ENCODE assay signal across 1 cellular context in the genomic region with DNA sequence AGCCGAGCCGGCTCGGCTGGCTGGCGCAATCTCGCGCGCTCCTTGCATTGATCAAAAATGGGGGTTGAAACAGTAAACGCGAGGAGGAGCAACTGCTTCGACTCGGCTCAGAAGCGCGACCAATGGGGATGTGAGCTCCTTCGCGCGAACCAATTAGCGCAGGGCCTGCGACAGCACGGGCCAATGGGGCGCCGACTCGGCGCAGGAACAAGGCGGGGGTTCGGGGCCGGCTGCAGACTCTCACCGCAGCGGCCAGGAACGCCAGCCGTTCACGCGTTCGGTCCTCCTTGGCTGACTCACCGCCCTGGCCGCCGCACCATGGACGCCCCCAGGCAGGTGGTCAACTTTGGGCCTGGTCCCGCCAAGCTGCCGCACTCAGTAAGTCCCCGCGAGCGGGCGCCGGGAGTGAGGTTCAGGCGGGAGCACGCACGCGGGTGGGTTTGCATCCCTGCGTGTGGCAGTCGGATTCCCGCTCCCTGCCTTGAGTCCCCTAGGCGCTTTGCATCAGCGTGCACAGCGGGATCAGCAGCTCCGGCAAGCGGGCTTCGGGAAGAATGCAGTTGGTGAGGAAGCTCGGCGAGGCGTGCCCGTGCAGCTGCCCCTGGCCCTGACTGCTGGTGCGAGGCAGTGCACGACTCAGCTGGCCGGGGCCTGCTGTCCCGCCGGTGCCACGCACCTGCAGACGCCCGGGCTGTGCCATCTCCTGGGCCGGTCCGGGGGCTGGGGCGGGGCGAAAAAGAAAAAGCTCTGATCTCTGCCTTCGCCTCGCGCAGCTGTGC.
TF ChIP-seq lines count a peak whose summit lies in the region.

A gene (plus strand): TSS at position 233 of the 779 bp plus-strand sequence. CDS start 86 bp downstream, at position 319.

TF ChIP-seq in HepG2, 621 proteins besides CTCF, POLR2A, EP300 and RAD21 (continued from another document and continues in another):
- TF ChIP-seq SIX1 (CRISPR knock-in tag; IDR thresholded peaks at IDR 0.05; ENCODE audit: borderline replicate concordance) = no peak
- TF ChIP-seq KLF12 (CRISPR knock-in tag; IDR thresholded peaks at IDR 0.05; ENCODE audit: borderline replicate concordance) = peak; percentile 83; the same call in 1 of the 2 replicates
- TF ChIP-seq ZNF224 (CRISPR knock-in tag; IDR thresholded peaks at IDR 0.05) = peak; percentile 94; the same call in 1 of the 2 replicates
- no peak for TF ChIP-seq CCDC6 (CRISPR knock-in tag; IDR thresholded peaks at IDR 0.05)
- TF ChIP-seq, protein P1, sequence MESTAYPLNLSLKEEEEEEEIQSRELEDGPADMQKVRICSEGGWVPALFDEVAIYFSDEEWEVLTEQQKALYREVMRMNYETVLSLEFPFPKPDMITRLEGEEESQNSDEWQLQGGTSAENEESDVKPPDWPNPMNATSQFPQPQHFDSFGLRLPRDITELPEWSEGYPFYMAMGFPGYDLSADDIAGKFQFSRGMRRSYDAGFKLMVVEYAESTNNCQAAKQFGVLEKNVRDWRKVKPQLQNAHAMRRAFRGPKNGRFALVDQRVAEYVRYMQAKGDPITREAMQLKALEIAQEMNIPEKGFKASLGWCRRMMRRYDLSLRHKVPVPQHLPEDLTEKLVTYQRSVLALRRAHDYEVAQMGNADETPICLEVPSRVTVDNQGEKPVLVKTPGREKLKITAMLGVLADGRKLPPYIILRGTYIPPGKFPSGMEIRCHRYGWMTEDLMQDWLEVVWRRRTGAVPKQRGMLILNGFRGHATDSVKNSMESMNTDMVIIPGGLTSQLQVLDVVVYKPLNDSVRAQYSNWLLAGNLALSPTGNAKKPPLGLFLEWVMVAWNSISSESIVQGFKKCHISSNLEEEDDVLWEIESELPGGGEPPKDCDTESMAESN (CRISPR knock-in tag; conservative IDR thresholded peaks at IDR 0.05) = no peak; the same call in none of the 2 replicates
- TF ChIP-seq GLI4 (CRISPR knock-in tag; IDR thresholded peaks at IDR 0.05; ENCODE audit: borderline replicate concordance) = no peak
- TF ChIP-seq MAFG (CRISPR knock-in tag; IDR thresholded peaks at IDR 0.05) = no peak
- TF ChIP-seq ZNF773 (CRISPR knock-in tag; IDR thresholded peaks at IDR 0.05; ENCODE audit: borderline replicate concordance) = no peak; the same call in 1 of the 2 replicates
- no peak for TF ChIP-seq PHB2 (IDR thresholded peaks at IDR 0.05; ENCODE audit: partially characterized antibody)
- no peak for TF ChIP-seq LCORL (IDR thresholded peaks at IDR 0.05)
- peak; percentile 53; the same call in 1 of the 2 replicates for TF ChIP-seq LCORL (CRISPR knock-in tag; IDR thresholded peaks at IDR 0.05)
- peak; percentile 32; the same call in 1 of the 2 replicates for TF ChIP-seq ZBTB1 (CRISPR knock-in tag; IDR thresholded peaks at IDR 0.05; ENCODE audit: borderline replicate concordance)
- TF ChIP-seq HIVEP1 (CRISPR knock-in tag; IDR thresholded peaks at IDR 0.05) = 0 out of 2 replicates have a peak, but pooled peaks have one; percentile 13
- TF ChIP-seq ZNF256 (CRISPR knock-in tag; conservative IDR thresholded peaks at IDR 0.05) = no peak; the same call in 1 of the 2 replicates
- no peak for TF ChIP-seq CENPX (CRISPR knock-in tag; IDR thresholded peaks at IDR 0.05)
- no peak for TF ChIP-seq SOX5 (CRISPR knock-in tag; IDR thresholded peaks at IDR 0.05; ENCODE audit: borderline replicate concordance)
- peak; percentile 88 for TF ChIP-seq SP2 (CRISPR knock-in tag; IDR thresholded peaks at IDR 0.05)
- TF ChIP-seq RARG (CRISPR knock-in tag; IDR thresholded peaks at IDR 0.05; ENCODE audit: low read depth) = no peak; the same call in 1 of the 2 replicates
- no peak for TF ChIP-seq ZNF569 (CRISPR knock-in tag; IDR thresholded peaks at IDR 0.05; ENCODE audit: borderline replicate concordance)
- TF ChIP-seq, protein P2, sequence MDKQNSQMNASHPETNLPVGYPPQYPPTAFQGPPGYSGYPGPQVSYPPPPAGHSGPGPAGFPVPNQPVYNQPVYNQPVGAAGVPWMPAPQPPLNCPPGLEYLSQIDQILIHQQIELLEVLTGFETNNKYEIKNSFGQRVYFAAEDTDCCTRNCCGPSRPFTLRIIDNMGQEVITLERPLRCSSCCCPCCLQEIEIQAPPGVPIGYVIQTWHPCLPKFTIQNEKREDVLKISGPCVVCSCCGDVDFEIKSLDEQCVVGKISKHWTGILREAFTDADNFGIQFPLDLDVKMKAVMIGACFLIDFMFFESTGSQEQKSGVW (CRISPR knock-in tag; IDR thresholded peaks at IDR 0.05; ENCODE audit: borderline replicate concordance) = no peak
- TF ChIP-seq HOXA9 (CRISPR knock-in tag; IDR thresholded peaks at IDR 0.05; ENCODE audit: borderline replicate concordance) = no peak; the same call in 1 of the 2 replicates
- TF ChIP-seq ZIK1 (CRISPR knock-in tag; IDR thresholded peaks at IDR 0.05; ENCODE audit: borderline replicate concordance, low read depth) = peak; percentile 75; the same call in 1 of the 2 replicates
- no peak for TF ChIP-seq TCF7L2 (IDR thresholded peaks at IDR 0.05; ENCODE audit: low read depth, low read length)
- peak; percentile 92; the same call in 1 of the 2 replicates for TF ChIP-seq ZSCAN21 (CRISPR knock-in tag; IDR thresholded peaks at IDR 0.05; ENCODE audit: borderline replicate concordance)
- no peak for TF ChIP-seq JUNB (CRISPR knock-in tag; IDR thresholded peaks at IDR 0.05; ENCODE audit: borderline replicate concordance)
- TF ChIP-seq POGZ (CRISPR knock-in tag; IDR thresholded peaks at IDR 0.05) = peak; percentile 88
- TF ChIP-seq, protein P3, sequence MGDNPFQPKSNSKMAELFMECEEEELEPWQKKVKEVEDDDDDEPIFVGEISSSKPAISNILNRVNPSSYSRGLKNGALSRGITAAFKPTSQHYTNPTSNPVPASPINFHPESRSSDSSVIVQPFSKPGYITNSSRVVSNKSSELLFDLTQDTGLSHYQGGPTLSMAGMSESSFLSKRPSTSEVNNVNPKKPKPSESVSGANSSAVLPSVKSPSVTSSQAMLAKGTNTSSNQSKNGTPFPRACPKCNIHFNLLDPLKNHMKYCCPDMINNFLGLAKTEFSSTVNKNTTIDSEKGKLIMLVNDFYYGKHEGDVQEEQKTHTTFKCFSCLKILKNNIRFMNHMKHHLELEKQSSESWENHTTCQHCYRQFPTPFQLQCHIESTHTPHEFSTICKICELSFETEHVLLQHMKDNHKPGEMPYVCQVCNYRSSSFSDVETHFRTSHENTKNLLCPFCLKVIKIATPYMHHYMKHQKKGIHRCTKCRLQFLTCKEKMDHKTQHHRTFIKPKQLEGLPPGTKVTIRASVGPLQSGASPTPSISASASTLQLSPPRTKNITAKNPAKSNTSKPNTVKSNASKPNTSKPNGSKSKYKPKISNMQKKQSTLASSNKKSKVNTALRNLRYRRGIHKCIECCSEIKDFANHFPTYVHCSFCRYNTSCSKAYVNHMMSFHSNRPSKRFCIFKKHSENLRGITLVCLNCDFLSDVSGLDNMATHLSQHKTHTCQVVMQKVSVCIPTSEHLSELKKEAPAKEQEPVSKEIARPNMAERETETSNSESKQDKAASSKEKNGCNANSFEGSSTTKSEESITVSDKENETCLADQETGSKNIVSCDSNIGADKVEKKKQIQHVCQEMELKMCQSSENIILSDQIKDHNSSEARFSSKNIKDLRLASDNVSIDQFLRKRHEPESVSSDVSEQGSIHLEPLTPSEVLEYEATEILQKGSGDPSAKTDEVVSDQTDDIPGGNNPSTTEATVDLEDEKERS (CRISPR knock-in tag; IDR thresholded peaks at IDR 0.05) = peak; percentile 60; the same call in 1 of the 2 replicates
- peak in 1 of 2 experiments; percentile 82; a peak in 2 of 4 replicates for TF ChIP-seq KLF16 (CRISPR knock-in tag; IDR thresholded peaks at IDR 0.05)
- TF ChIP-seq, protein P4, sequence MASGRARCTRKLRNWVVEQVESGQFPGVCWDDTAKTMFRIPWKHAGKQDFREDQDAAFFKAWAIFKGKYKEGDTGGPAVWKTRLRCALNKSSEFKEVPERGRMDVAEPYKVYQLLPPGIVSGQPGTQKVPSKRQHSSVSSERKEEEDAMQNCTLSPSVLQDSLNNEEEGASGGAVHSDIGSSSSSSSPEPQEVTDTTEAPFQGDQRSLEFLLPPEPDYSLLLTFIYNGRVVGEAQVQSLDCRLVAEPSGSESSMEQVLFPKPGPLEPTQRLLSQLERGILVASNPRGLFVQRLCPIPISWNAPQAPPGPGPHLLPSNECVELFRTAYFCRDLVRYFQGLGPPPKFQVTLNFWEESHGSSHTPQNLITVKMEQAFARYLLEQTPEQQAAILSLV (CRISPR knock-in tag; IDR thresholded peaks at IDR 0.05; ENCODE audit: borderline replicate concordance) = peak; percentile 37; the same call in 1 of the 2 replicates
- TF ChIP-seq MEF2D (CRISPR knock-in tag; IDR thresholded peaks at IDR 0.05) = no peak
- no peak for TF ChIP-seq MEIS1 (CRISPR knock-in tag; IDR thresholded peaks at IDR 0.05; ENCODE audit: borderline replicate concordance)
- no peak for TF ChIP-seq TOE1 (CRISPR knock-in tag; IDR thresholded peaks at IDR 0.05)
- peak; percentile 54 for TF ChIP-seq TEAD3 (CRISPR knock-in tag; optimal IDR thresholded peaks at IDR 0.05; ENCODE audit: borderline replicate concordance)
- TF ChIP-seq ZNF451 (CRISPR knock-in tag; IDR thresholded peaks at IDR 0.05) = peak; percentile 85
- TF ChIP-seq ZNF121 (CRISPR knock-in tag; IDR thresholded peaks at IDR 0.05) = peak; percentile 27; the same call in 1 of the 2 replicates
- TF ChIP-seq, protein P5, sequence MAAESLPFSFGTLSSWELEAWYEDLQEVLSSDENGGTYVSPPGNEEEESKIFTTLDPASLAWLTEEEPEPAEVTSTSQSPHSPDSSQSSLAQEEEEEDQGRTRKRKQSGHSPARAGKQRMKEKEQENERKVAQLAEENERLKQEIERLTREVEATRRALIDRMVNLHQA (CRISPR knock-in tag; IDR thresholded peaks at IDR 0.05) = no peak
- TF ChIP-seq ZNF296 (CRISPR knock-in tag; conservative IDR thresholded peaks at IDR 0.05) = 0 out of 2 replicates have a peak, but pooled peaks have one; percentile 42
- TF ChIP-seq ZNF10 (CRISPR knock-in tag; IDR thresholded peaks at IDR 0.05; ENCODE audit: borderline replicate concordance, low read depth) = no peak
- TF ChIP-seq, protein P6, sequence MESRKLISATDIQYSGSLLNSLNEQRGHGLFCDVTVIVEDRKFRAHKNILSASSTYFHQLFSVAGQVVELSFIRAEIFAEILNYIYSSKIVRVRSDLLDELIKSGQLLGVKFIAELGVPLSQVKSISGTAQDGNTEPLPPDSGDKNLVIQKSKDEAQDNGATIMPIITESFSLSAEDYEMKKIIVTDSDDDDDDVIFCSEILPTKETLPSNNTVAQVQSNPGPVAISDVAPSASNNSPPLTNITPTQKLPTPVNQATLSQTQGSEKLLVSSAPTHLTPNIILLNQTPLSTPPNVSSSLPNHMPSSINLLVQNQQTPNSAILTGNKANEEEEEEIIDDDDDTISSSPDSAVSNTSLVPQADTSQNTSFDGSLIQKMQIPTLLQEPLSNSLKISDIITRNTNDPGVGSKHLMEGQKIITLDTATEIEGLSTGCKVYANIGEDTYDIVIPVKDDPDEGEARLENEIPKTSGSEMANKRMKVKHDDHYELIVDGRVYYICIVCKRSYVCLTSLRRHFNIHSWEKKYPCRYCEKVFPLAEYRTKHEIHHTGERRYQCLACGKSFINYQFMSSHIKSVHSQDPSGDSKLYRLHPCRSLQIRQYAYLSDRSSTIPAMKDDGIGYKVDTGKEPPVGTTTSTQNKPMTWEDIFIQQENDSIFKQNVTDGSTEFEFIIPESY (CRISPR knock-in tag; IDR thresholded peaks at IDR 0.05) = no peak
- no peak for TF ChIP-seq CBX1 (IDR thresholded peaks at IDR 0.05; ENCODE audit: low read depth)
- no peak for TF ChIP-seq TBX3 (IDR thresholded peaks at IDR 0.05; ENCODE audit: borderline replicate concordance)
- TF ChIP-seq, protein P7, sequence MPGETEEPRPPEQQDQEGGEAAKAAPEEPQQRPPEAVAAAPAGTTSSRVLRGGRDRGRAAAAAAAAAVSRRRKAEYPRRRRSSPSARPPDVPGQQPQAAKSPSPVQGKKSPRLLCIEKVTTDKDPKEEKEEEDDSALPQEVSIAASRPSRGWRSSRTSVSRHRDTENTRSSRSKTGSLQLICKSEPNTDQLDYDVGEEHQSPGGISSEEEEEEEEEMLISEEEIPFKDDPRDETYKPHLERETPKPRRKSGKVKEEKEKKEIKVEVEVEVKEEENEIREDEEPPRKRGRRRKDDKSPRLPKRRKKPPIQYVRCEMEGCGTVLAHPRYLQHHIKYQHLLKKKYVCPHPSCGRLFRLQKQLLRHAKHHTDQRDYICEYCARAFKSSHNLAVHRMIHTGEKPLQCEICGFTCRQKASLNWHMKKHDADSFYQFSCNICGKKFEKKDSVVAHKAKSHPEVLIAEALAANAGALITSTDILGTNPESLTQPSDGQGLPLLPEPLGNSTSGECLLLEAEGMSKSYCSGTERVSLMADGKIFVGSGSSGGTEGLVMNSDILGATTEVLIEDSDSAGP (CRISPR knock-in tag; IDR thresholded peaks at IDR 0.05; ENCODE audit: borderline replicate concordance) = peak; percentile 84; the same call in 1 of the 2 replicates
- TF ChIP-seq ZNF329 (CRISPR knock-in tag; IDR thresholded peaks at IDR 0.05; ENCODE audit: low read depth) = peak; percentile 94
- TF ChIP-seq, protein P8, sequence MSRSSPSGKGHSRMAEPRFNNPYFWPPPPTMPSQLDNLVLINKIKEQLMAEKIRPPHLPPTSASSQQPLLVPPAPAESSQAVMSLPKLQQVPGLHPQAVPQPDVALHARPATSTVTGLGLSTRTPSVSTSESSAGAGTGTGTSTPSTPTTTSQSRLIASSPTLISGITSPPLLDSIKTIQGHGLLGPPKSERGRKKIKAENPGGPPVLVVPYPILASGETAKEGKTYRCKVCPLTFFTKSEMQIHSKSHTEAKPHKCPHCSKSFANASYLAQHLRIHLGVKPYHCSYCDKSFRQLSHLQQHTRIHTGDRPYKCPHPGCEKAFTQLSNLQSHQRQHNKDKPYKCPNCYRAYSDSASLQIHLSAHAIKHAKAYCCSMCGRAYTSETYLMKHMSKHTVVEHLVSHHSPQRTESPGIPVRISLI (CRISPR knock-in tag; IDR thresholded peaks at IDR 0.05; ENCODE audit: borderline replicate concordance) = 0 out of 2 replicates have a peak, but pooled peaks have one; percentile 3
- TF ChIP-seq MIER2 (CRISPR knock-in tag; IDR thresholded peaks at IDR 0.05) = no peak
- no peak for TF ChIP-seq ATF7-NPFF (CRISPR knock-in tag; IDR thresholded peaks at IDR 0.05; ENCODE audit: low read depth)
- TF ChIP-seq ZNF160 (CRISPR knock-in tag; IDR thresholded peaks at IDR 0.05) = no peak
- TF ChIP-seq, protein P9, sequence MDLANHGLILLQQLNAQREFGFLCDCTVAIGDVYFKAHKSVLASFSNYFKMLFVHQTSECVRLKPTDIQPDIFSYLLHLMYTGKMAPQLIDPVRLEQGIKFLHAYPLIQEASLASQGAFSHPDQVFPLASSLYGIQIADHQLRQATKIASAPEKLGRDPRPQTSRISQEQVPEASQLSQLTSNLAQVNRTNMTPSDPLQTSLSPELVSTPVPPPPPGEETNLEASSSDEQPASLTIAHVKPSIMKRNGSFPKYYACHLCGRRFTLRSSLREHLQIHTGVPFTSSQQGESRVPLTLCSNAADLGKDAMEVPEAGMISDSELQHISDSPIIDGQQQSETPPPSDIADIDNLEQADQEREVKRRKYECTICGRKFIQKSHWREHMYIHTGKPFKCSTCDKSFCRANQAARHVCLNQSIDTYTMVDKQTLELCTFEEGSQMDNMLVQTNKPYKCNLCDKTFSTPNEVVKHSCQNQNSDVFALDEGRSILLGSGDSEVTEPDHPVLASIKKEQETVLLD (CRISPR knock-in tag; IDR thresholded peaks at IDR 0.05; ENCODE audit: low read depth) = peak; percentile 29; the same call in 1 of the 2 replicates
- TF ChIP-seq GATA4 (IDR thresholded peaks at IDR 0.05; ENCODE audit: borderline replicate concordance, low read depth) = no peak; the same call in 1 of the 2 replicates
- TF ChIP-seq ZNF383 (CRISPR knock-in tag; IDR thresholded peaks at IDR 0.05; ENCODE audit: borderline replicate concordance) = no peak
